In genomic region chr1:155562581-155563376, GRCh38 we compare ENCODE assay signal across 1 cellular context.
TF ChIP-seq lines count a peak whose summit lies in the region.

Gene ASH1L, minus strand, starts transcription at chr1:155562803. Its CDS starts 41,284 bp downstream, at chr1:155521519.

TF ChIP-seq in HepG2, 621 proteins besides CTCF, POLR2A, EP300 and RAD21 (continued from another document and continues in another):
- TF ChIP-seq NFAT5 (CRISPR knock-in tag; IDR thresholded peaks at IDR 0.05) (0 out of 2 replicates have a peak, but pooled peaks have one; percentile 15), ZNF740 (CRISPR knock-in tag; IDR thresholded peaks at IDR 0.05) (peak; percentile 90), PHF8 (CRISPR knock-in tag; IDR thresholded peaks at IDR 0.05) (peak; percentile 89), NR1H2 (CRISPR knock-in tag; IDR thresholded peaks at IDR 0.05; ENCODE audit: borderline replicate concordance, low read depth) (no peak), ZNF704 (CRISPR knock-in tag; IDR thresholded peaks at IDR 0.05; ENCODE audit: borderline replicate concordance) (0 out of 2 replicates have a peak, but pooled peaks have one; percentile 53), FOXA1 (IDR thresholded peaks at IDR 0.05) (no peak), FOXA1 (CRISPR knock-in tag; IDR thresholded peaks at IDR 0.05) (no peak; the same call in 1 of the 2 replicates), ADNP (CRISPR knock-in tag; IDR thresholded peaks at IDR 0.05) (no peak), HBP1 (CRISPR knock-in tag; IDR thresholded peaks at IDR 0.05; ENCODE audit: low read depth) (peak; percentile 68; the same call in 1 of the 2 replicates), CREBL2 (CRISPR knock-in tag; IDR thresholded peaks at IDR 0.05; ENCODE audit: borderline replicate concordance) (peak; percentile 84; the same call in 1 of the 2 replicates), SMAD9 (CRISPR knock-in tag; IDR thresholded peaks at IDR 0.05) (no peak), KLF15 (CRISPR knock-in tag; IDR thresholded peaks at IDR 0.05; ENCODE audit: borderline replicate concordance) (no peak), CC2D1A (CRISPR knock-in tag; IDR thresholded peaks at IDR 0.05) (no peak), MIER3 (CRISPR knock-in tag; IDR thresholded peaks at IDR 0.05; ENCODE audit: borderline replicate concordance) (peak; percentile 82), ZNF580 (CRISPR knock-in tag; IDR thresholded peaks at IDR 0.05; ENCODE audit: borderline replicate concordance, low read depth) (peak; percentile 63), POLR2AphosphoS5 (IDR thresholded peaks at IDR 0.05; ENCODE audit: low read depth, low read length) (peak; percentile 85), NCOR1 (IDR thresholded peaks at IDR 0.05; ENCODE audit: borderline replicate concordance, low read length) (no peak), RARA (CRISPR knock-in tag; IDR thresholded peaks at IDR 0.05) (peak; percentile 28; the same call in 1 of the 2 replicates), SATB2 (CRISPR knock-in tag; IDR thresholded peaks at IDR 0.05) (0 out of 2 replicates have a peak, but pooled peaks have one; percentile 42), NFYC (CRISPR knock-in tag; IDR thresholded peaks at IDR 0.05) (peak; percentile 13), HNRNPH1 (optimal IDR thresholded peaks at IDR 0.05; ENCODE audit: low read depth, low read length) (no peak), ZNF543 (CRISPR knock-in tag; IDR thresholded peaks at IDR 0.05) (peak; percentile 44; the same call in 1 of the 2 replicates), ATF7-NPFF (CRISPR knock-in tag; IDR thresholded peaks at IDR 0.05; ENCODE audit: low read depth) (no peak), SCMH1 (CRISPR knock-in tag; IDR thresholded peaks at IDR 0.05; ENCODE audit: borderline replicate concordance) (no peak), TBP (CRISPR knock-in tag; IDR thresholded peaks at IDR 0.05) (no peak), MLX (CRISPR knock-in tag; IDR thresholded peaks at IDR 0.05) (no peak), ELF4 (CRISPR knock-in tag; IDR thresholded peaks at IDR 0.05; ENCODE audit: borderline replicate concordance) (no peak), ZBTB20 (CRISPR knock-in tag; IDR thresholded peaks at IDR 0.05; ENCODE audit: borderline replicate concordance, low read depth) (0 out of 2 replicates have a peak, but pooled peaks have one; percentile 51), KLF12 (CRISPR knock-in tag; IDR thresholded peaks at IDR 0.05; ENCODE audit: borderline replicate concordance) (0 out of 2 replicates have a peak, but pooled peaks have one; percentile 30), GATA4 (IDR thresholded peaks at IDR 0.05; ENCODE audit: borderline replicate concordance, low read depth) (peak; percentile 71; the same call in 1 of the 2 replicates), ZNF343 (CRISPR knock-in tag; IDR thresholded peaks at IDR 0.05) (peak; percentile 71; the same call in 1 of the 2 replicates), KAT8 (CRISPR knock-in tag; IDR thresholded peaks at IDR 0.05) (peak; percentile 80), ATM (IDR thresholded peaks at IDR 0.05; ENCODE audit: borderline replicate concordance) (no peak), PHF21A (CRISPR knock-in tag; IDR thresholded peaks at IDR 0.05) (peak; percentile 70; the same call in 1 of the 2 replicates), KMT2A (CRISPR knock-in tag; IDR thresholded peaks at IDR 0.05) (peak; percentile 40; the same call in 1 of the 2 replicates), DMAP1 (CRISPR knock-in tag; IDR thresholded peaks at IDR 0.05) (peak; percentile 86), MXD3 (CRISPR knock-in tag; IDR thresholded peaks at IDR 0.05) (peak; percentile 64; the same call in 1 of the 2 replicates), BCLAF1 (IDR thresholded peaks at IDR 0.05) (no peak), CSRNP1 (CRISPR knock-in tag; IDR thresholded peaks at IDR 0.05) (peak; percentile 13; the same call in 1 of the 2 replicates), ERF (CRISPR knock-in tag; IDR thresholded peaks at IDR 0.05) (no peak), ZIK1 (CRISPR knock-in tag; IDR thresholded peaks at IDR 0.05; ENCODE audit: borderline replicate concordance, low read depth) (peak; percentile 46), ZFP1 (CRISPR knock-in tag; IDR thresholded peaks at IDR 0.05) (0 out of 2 replicates have a peak, but pooled peaks have one; percentile 32), ZNF138 (CRISPR knock-in tag; IDR thresholded peaks at IDR 0.05; ENCODE audit: low read depth) (no peak), FOXK1 (CRISPR knock-in tag; IDR thresholded peaks at IDR 0.05; ENCODE audit: borderline replicate concordance, low read depth) (peak; percentile 43; the same call in 1 of the 2 replicates), ZNF605 (CRISPR knock-in tag; IDR thresholded peaks at IDR 0.05) (no peak), ZNF841 (CRISPR knock-in tag; IDR thresholded peaks at IDR 0.05; ENCODE audit: borderline replicate concordance) (no peak), E2F1 (CRISPR knock-in tag; IDR thresholded peaks at IDR 0.05) (no peak), ZNF891 (CRISPR knock-in tag; IDR thresholded peaks at IDR 0.05) (peak; percentile 95), ZNF263 (CRISPR knock-in tag; IDR thresholded peaks at IDR 0.05) (peak; percentile 83), NR2F6 (IDR thresholded peaks at IDR 0.05) (no peak), NR2F6 (CRISPR knock-in tag; IDR thresholded peaks at IDR 0.05) (peak; percentile 57), ZNF33B (CRISPR knock-in tag; IDR thresholded peaks at IDR 0.05) (peak; percentile 59; the same call in 1 of the 2 replicates), ZNF160 (CRISPR knock-in tag; IDR thresholded peaks at IDR 0.05) (peak; percentile 46; the same call in 1 of the 2 replicates), SP140L (CRISPR knock-in tag; IDR thresholded peaks at IDR 0.05; ENCODE audit: borderline replicate concordance) (no peak), MED13 (CRISPR knock-in tag; IDR thresholded peaks at IDR 0.05) (peak; percentile 7; the same call in 1 of the 2 replicates)
